ENCODE assay signal across 2 cellular contexts in the genomic region with DNA sequence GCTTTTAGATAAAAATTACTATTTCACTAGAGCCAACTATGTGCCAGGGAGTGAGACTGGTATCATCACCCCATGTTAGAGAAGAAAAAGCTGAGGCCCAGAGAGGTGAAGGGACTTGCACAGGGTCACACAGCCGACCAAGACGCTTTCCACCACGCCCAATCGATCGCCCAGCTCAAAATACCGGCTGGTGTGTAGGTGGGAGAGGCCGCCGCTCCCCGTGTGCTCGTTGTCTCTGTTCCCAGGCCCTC.
TF ChIP-seq lines count a peak whose summit lies in the region.

No MANE protein-coding gene starts in this region.

TF ChIP-seq in K562, 482 proteins besides CTCF, POLR2A, EP300 and RAD21 (continued from another document and continues in another):
- TF ChIP-seq DACH1 (IDR thresholded peaks at IDR 0.05; ENCODE audit: partially characterized antibody): peak; percentile 12
- TF ChIP-seq, protein P1, sequence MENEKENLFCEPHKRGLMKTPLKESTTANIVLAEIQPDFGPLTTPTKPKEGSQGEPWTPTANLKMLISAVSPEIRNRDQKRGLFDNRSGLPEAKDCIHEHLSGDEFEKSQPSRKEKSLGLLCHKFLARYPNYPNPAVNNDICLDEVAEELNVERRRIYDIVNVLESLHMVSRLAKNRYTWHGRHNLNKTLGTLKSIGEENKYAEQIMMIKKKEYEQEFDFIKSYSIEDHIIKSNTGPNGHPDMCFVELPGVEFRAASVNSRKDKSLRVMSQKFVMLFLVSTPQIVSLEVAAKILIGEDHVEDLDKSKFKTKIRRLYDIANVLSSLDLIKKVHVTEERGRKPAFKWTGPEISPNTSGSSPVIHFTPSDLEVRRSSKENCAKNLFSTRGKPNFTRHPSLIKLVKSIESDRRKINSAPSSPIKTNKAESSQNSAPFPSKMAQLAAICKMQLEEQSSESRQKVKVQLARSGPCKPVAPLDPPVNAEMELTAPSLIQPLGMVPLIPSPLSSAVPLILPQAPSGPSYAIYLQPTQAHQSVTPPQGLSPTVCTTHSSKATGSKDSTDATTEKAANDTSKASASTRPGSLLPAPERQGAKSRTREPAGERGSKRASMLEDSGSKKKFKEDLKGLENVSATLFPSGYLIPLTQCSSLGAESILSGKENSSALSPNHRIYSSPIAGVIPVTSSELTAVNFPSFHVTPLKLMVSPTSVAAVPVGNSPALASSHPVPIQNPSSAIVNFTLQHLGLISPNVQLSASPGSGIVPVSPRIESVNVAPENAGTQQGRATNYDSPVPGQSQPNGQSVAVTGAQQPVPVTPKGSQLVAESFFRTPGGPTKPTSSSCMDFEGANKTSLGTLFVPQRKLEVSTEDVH (IDR thresholded peaks at IDR 0.05; ENCODE audit: low read depth, partially characterized antibody): no peak
- TF ChIP-seq SMARCA5 (IDR thresholded peaks at IDR 0.05): peak; percentile 81
- TF ChIP-seq ADNP (tag; IDR thresholded peaks at IDR 0.05): 0 out of 2 replicates have a peak, but pooled peaks have one; percentile 78
- peak; percentile 89 for TF ChIP-seq HDAC2 (IDR thresholded peaks at IDR 0.05)
- no peak for TF ChIP-seq POLR2AphosphoS2 (IDR thresholded peaks at IDR 0.05; ENCODE audit: low read length)
- peak; percentile 94 for TF ChIP-seq RBM25 (IDR thresholded peaks at IDR 0.05; ENCODE audit: low read depth, low read length, severe bottlenecking)
- TF ChIP-seq ZNF41 (CRISPR knock-in tag; conservative IDR thresholded peaks at IDR 0.05): no peak
- TF ChIP-seq MAFK (IDR thresholded peaks at IDR 0.05; ENCODE audit: low read length): no peak
- TF ChIP-seq IFI16 (CRISPR knock-in tag; IDR thresholded peaks at IDR 0.05): no peak
- peak; percentile 2; the same call in 1 of the 2 replicates for TF ChIP-seq PHF8 (IDR thresholded peaks at IDR 0.05; ENCODE audit: borderline replicate concordance, low read length)
- TF ChIP-seq XRCC3 (IDR thresholded peaks at IDR 0.05): no peak
- TF ChIP-seq NFIC (IDR thresholded peaks at IDR 0.05): no peak
- TF ChIP-seq RAD51 (IDR thresholded peaks at IDR 0.05; ENCODE audit: borderline replicate concordance, low read depth): no peak
- no peak for TF ChIP-seq ZNF584 (CRISPR knock-in tag; IDR thresholded peaks at IDR 0.05; ENCODE audit: low read depth)
- no peak for TF ChIP-seq EHMT2 (IDR thresholded peaks at IDR 0.05)
- TF ChIP-seq, protein P2, sequence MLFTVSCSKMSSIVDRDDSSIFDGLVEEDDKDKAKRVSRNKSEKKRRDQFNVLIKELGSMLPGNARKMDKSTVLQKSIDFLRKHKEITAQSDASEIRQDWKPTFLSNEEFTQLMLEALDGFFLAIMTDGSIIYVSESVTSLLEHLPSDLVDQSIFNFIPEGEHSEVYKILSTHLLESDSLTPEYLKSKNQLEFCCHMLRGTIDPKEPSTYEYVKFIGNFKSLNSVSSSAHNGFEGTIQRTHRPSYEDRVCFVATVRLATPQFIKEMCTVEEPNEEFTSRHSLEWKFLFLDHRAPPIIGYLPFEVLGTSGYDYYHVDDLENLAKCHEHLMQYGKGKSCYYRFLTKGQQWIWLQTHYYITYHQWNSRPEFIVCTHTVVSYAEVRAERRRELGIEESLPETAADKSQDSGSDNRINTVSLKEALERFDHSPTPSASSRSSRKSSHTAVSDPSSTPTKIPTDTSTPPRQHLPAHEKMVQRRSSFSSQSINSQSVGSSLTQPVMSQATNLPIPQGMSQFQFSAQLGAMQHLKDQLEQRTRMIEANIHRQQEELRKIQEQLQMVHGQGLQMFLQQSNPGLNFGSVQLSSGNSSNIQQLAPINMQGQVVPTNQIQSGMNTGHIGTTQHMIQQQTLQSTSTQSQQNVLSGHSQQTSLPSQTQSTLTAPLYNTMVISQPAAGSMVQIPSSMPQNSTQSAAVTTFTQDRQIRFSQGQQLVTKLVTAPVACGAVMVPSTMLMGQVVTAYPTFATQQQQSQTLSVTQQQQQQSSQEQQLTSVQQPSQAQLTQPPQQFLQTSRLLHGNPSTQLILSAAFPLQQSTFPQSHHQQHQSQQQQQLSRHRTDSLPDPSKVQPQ (CRISPR knock-in tag; IDR thresholded peaks at IDR 0.05; ENCODE audit: borderline replicate concordance): no peak
- peak; percentile 26 for TF ChIP-seq CXXC5 (CRISPR knock-in tag; IDR thresholded peaks at IDR 0.05)
- TF ChIP-seq BRD9 (IDR thresholded peaks at IDR 0.05; ENCODE audit: low read depth, partially characterized antibody): peak; percentile 78
- peak; percentile 85 to 93 for TF ChIP-seq KDM1A (IDR thresholded peaks at IDR 0.05)
- TF ChIP-seq, protein P3, sequence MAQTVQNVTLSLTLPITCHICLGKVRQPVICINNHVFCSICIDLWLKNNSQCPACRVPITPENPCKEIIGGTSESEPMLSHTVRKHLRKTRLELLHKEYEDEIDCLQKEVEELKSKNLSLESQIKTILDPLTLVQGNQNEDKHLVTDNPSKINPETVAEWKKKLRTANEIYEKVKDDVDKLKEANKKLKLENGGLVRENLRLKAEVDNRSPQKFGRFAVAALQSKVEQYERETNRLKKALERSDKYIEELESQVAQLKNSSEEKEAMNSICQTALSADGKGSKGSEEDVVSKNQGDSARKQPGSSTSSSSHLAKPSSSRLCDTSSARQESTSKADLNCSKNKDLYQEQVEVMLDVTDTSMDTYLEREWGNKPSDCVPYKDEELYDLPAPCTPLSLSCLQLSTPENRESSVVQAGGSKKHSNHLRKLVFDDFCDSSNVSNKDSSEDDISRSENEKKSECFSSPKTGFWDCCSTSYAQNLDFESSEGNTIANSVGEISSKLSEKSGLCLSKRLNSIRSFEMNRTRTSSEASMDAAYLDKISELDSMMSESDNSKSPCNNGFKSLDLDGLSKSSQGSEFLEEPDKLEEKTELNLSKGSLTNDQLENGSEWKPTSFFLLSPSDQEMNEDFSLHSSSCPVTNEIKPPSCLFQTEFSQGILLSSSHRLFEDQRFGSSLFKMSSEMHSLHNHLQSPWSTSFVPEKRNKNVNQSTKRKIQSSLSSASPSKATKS (CRISPR knock-in tag; IDR thresholded peaks at IDR 0.05): no peak

TF ChIP-seq in GM12891, 5 proteins besides CTCF, POLR2A, EP300 and RAD21 (continued from another document):
- no peak for TF ChIP-seq PAX5 (IDR thresholded peaks at IDR 0.05; ENCODE audit: insufficient read depth, low read length, severe bottlenecking)
- TF ChIP-seq POU2F2 (IDR thresholded peaks at IDR 0.05; ENCODE audit: low read depth, low read length): no peak
- no peak for TF ChIP-seq SPI1 (IDR thresholded peaks at IDR 0.05; ENCODE audit: low read depth, low read length)
- no peak for TF ChIP-seq TAF1 (IDR thresholded peaks at IDR 0.05; ENCODE audit: low read depth, low read length)
